ENCODE assay signal across 13 cellular contexts in genomic region chr12:55908726-55909512, GRCh38. TPM values are rescaled to one million over a fixed set of nuclear protein-coding genes. Genes with fewer than 3 reads are reported as not detected.
DNase-seq lines count a peak whose midpoint lies in the region; ATAC-seq and TF ChIP-seq lines count a peak whose summit lies in the region.
"Had no signal": no experiment of that assay in that cellular context is flagged by ENCODE, and none has a peak within 500 bp of the region (broad histone marks: within the 10 kb centered on the region; RNA-seq: fewer than 3 reads in every experiment).

No MANE protein-coding gene starts in this region.

- H4K91ac ChIP-seq in mesenchymal stem cell (ENCODE audit: low read length), result no peak overlapping the region

- H2AK5ac ChIP-seq in mesenchymal stem cell (ENCODE audit: low read length, severe bottlenecking), result no peak overlapping the region

- WGBS in mesenchymal stem cell, result 84% methylated on average over 7 of the region's 8 CpGs

- peaks cover 9% of the 10 kb centered on the region for H3K36me3 ChIP-seq in HAP-1 (replicated peaks)
- H3K36me3 ChIP-seq in mesenchymal stem cell (ENCODE audit: control insufficient read depth in 1 of 2, insufficient read depth in 2 of 2, low read depth in 1 of 2, low read length in 2 of 2), result peaks cover 0 to 12% of the 10 kb centered on the region in 2 experiments
- H3K36me3 ChIP-seq: neutrophil had no signal

- H2BK120ac ChIP-seq in mesenchymal stem cell (ENCODE audit: low read depth, low read length), result no peak overlapping the region

- no peak overlapping the region for H3K18ac ChIP-seq in mesenchymal stem cell (ENCODE audit: low read depth in 1 of 2, low read length in 2 of 2)

- no peak overlapping the region for H3K23ac ChIP-seq in mesenchymal stem cell (ENCODE audit: low read length in 2 of 2)

- no peak overlapping the region for H2BK12ac ChIP-seq in mesenchymal stem cell (ENCODE audit: low read length in 2 of 2)

- peak overlapping the region; percentile 29 for H3K4me3 Mint-ChIP-seq in chondrocyte (ENCODE audit: unreplicated experiment)

- H3K27ac Mint-ChIP-seq in chondrocyte (ENCODE audit: unreplicated experiment), result peak overlapping the region; percentile 90

- no peaks in the 10 kb centered on the region for H3K9me3 Mint-ChIP-seq in chondrocyte (ENCODE audit: low read depth)

- DNase-seq in HAP-1 (ENCODE audit: low spot score in 2 of 2) (peak; percentile 43 to 59), chondrocyte (ENCODE audit: low spot score) (no peak), mesenchymal stem cell (peak; percentile 28), kidney tubule cell (ENCODE audit: low spot score) (no peak)
- no peak for DNase-seq in stimulated activated CD4-positive, alpha-beta T cell treated with anti-CD3 and anti-CD28 coated beads, Interleukin-1b, Interleukin-23, amount 100 ng/mL, for 48 hours
- DNase-seq: gastrocnemius medialis, NCI-H226, T1000 had no signal

- H3K79me1 ChIP-seq in mesenchymal stem cell (replicated peaks; ENCODE audit: low read length, poor library complexity, severe bottlenecking), result peaks cover 13% of the 10 kb centered on the region

- no peaks in the 10 kb centered on the region for H3K27me3 Mint-ChIP-seq in chondrocyte (ENCODE audit: low read depth)

- no peak overlapping the region for H2BK15ac ChIP-seq in mesenchymal stem cell (ENCODE audit: low read depth, poor library complexity, severe bottlenecking)

- H3K9me3 ChIP-seq in HAP-1, result no peaks in the 10 kb centered on the region
- H3K9me3 ChIP-seq in mesenchymal stem cell (ENCODE audit: control insufficient read depth, low read length), result no peaks in the 10 kb centered on the region
- H3K9me3 ChIP-seq: gastrocnemius medialis, neutrophil had no signal

- peaks cover 16% of the 10 kb centered on the region for H3K4me1 ChIP-seq in HAP-1
- no peaks in the 10 kb centered on the region for H3K4me1 ChIP-seq in mesenchymal stem cell (ENCODE audit: control insufficient read depth, insufficient read depth, low read depth, low read length)
- H3K4me1 ChIP-seq: gastrocnemius medialis had no signal

- no peak overlapping the region for H3K4me2 ChIP-seq in mesenchymal stem cell (ENCODE audit: low read length, poor library complexity, severe bottlenecking)

- peaks cover 20% of the 10 kb centered on the region for H3K4me1 Mint-ChIP-seq in chondrocyte (ENCODE audit: low read depth)

- H3K27me3 ChIP-seq in HAP-1 (ENCODE audit: low read depth) (no peaks in the 10 kb centered on the region), mesenchymal stem cell (ENCODE audit: control insufficient read depth in 1 of 2, insufficient read depth in 1 of 2, low read length in 2 of 2) (no peaks in the 10 kb centered on the region)
- H3K27me3 ChIP-seq: gastrocnemius medialis, neutrophil had no signal

- TF ChIP-seq CTCF in 22Rv1 (IDR thresholded peaks at IDR 0.05), result no peak
- TF ChIP-seq CTCF in chondrocyte (IDR thresholded peaks at IDR 0.05), result no peak

- no peak overlapping the region for H3K4ac ChIP-seq in mesenchymal stem cell (ENCODE audit: low read depth in 1 of 2, low read length in 2 of 2)

- H3K27ac ChIP-seq in 22Rv1 (peak overlapping the region; percentile 95), mesenchymal stem cell (ENCODE audit: low read length, poor library complexity, severe bottlenecking) (no peak overlapping the region)
- H3K27ac ChIP-seq: gastrocnemius medialis, neutrophil had no signal

- no peak overlapping the region for H3K14ac ChIP-seq in mesenchymal stem cell (ENCODE audit: low read length in 2 of 2)

- peak overlapping the region; percentile 37 for H3K9ac ChIP-seq in mesenchymal stem cell (ENCODE audit: low read length)

- ATAC-seq in HG03039 (IDR thresholded peaks at IDR 0.05; ENCODE audit: unreplicated experiment) (no peak), GM18498 (IDR thresholded peaks at IDR 0.05; ENCODE audit: unreplicated experiment) (no peak)
- ATAC-seq: gastrocnemius medialis, HCT116 had no signal

- H3K4me3 ChIP-seq in HAP-1, result no peak overlapping the region
- H3K4me3 ChIP-seq in mesenchymal stem cell (ENCODE audit: insufficient read depth in 1 of 2, low read depth in 1 of 2, low read length in 2 of 2), result no peak overlapping the region
- H3K4me3 ChIP-seq: gastrocnemius medialis had no signal

- H3K36me3 Mint-ChIP-seq in chondrocyte (ENCODE audit: low read depth), result peaks cover 3% of the 10 kb centered on the region

- no peak overlapping the region for H2AFZ ChIP-seq in mesenchymal stem cell (ENCODE audit: low read depth, low read length)

- H4K8ac ChIP-seq in mesenchymal stem cell (ENCODE audit: low read length), result no peak overlapping the region

- H2BK5ac ChIP-seq in mesenchymal stem cell (ENCODE audit: low read depth, low read length, poor library complexity, severe bottlenecking), result no peak overlapping the region

- in situ Hi-C loops in HAP-1 (cut with MboI; ENCODE audit: low sequenced_read_pairs), result no loop called here

RNA-seq across cellular contexts. Expression of gene PYM1, which starts 18.8 kb away (rescaled TPM):
- total RNA-seq in chondrocyte, result 17.3 to 26.4 TPM (median 19.0 TPM) in 3 replicates
- polyA plus RNA-seq in mesenchymal stem cell (2013, experiment 1 of 2), result 26.1 TPM
- polyA plus RNA-seq in mesenchymal stem cell (2013, experiment 2 of 2), result 29.0 TPM

RNA-seq across cellular contexts. Expression of gene DGKA, which starts 22.0 kb away (rescaled TPM):
- 65.8 to 118 TPM (median 66.4 TPM) in 3 replicates for total RNA-seq in chondrocyte
- polyA plus RNA-seq in mesenchymal stem cell (2013, experiment 1 of 2), result 32.7 TPM
- 33.5 TPM for polyA plus RNA-seq in mesenchymal stem cell (2013, experiment 2 of 2)

RNA-seq across cellular contexts. Expression of gene PMEL, which starts 56.9 kb away (rescaled TPM):
- total RNA-seq in chondrocyte, result 0.45 to 1.1 TPM (median 0.82 TPM) in 3 replicates
- 0.26 TPM for polyA plus RNA-seq in mesenchymal stem cell (2013, experiment 1 of 2)
- polyA plus RNA-seq in mesenchymal stem cell (2013, experiment 2 of 2), result 0.81 TPM

RNA-seq across cellular contexts. Expression of gene CDK2, which starts 57.7 kb away (rescaled TPM):
- 25.5 to 41.4 TPM (median 26.1 TPM) in 3 replicates for total RNA-seq in chondrocyte
- 24.1 TPM for polyA plus RNA-seq in mesenchymal stem cell (2013, experiment 1 of 2)
- 20.7 TPM for polyA plus RNA-seq in mesenchymal stem cell (2013, experiment 2 of 2)

Comparison
In these comparisons a context has a peak if more than half of its experiments do, and no peak if none do; other contexts are left out.
1. DNase-seq: peak in HAP-1 (2 of 2) and mesenchymal stem cell (single experiment); none in chondrocyte (single experiment), stimulated activated CD4-positive, alpha-beta T cell treated with anti-CD3 and anti-CD28 coated beads, Interleukin-1b, Interleukin-23, amount 100 ng/mL, for 48 hours (single experiment) and kidney tubule cell (single experiment).